In the genomic region with DNA sequence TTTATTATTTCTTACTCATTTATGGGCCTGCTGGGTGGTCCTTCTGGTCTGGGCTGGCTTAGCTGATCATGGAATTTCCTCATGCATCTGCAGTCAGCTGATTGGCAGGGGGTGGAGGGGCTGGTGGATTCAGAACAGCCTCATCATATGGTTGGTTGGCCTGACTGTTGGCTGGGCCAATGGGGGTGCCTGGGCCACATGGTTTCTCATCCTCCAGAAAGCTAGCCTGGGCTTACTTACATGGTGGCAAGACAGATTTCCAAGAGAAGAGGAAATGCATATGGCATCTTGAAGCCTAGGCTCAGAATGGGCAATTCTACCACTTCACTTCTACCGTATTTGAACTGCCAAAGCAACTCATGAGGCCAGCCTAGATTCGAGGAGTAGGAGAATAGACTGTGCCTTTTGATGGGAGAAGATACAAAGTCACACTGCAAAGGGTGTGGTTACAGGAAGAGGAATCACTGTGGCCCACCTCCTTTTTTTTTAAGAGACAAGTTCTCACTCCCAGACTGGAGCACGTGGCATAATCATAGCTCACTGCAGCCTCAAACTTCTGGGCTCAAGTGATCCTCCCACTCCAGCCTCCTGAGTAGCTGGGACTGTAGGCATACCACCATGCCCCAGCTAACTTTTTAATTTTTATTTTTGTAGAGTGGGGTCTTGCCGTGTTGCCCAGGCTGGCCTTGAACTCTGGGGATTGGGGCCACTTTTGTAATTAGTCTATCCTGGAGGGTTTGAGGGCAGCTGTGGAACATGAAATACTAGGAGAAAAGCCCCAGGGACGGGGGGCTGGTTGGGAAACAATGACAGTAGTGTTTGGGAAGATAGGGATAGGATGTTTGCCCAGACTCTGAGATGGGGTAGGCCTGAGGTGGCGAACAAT, we compare ENCODE assay signal across 15 cellular contexts. TPM values are rescaled to one million over a fixed set of nuclear protein-coding genes. Genes with fewer than 3 reads are reported as not detected.
DNase-seq lines count a peak whose midpoint lies in the region; ATAC-seq and TF ChIP-seq lines count a peak whose summit lies in the region.
"Had no signal": no experiment of that assay in that cellular context is flagged by ENCODE, and none has a peak within 500 bp of the region (broad histone marks: within the 10 kb centered on the region; RNA-seq: fewer than 3 reads in every experiment).

No MANE protein-coding gene starts in this region.

- H3K4me3 ChIP-seq in SK-N-SH (ENCODE audit: low read depth in 2 of 2, low read length in 1 of 2) (no peak overlapping the region), adipocyte (ENCODE audit: low read length) (no peak overlapping the region), lung (no peak overlapping the region), tibial artery (no peak overlapping the region), WERI-Rb-1 (ENCODE audit: low read depth, low read length) (no peak overlapping the region)
- H3K4me3 ChIP-seq: MG63 had no signal

- DNase-seq in SK-N-SH (no peak), adipocyte (ENCODE audit: low read depth) (no peak), lung (ENCODE audit: low spot score) (no peak), tibial artery (no peak), WERI-Rb-1 (no peak), GF-D8 (lab: John Stamatoyannopoulos, UW) (no peak)
- DNase-seq: 8988T; activated CD8-positive, alpha-beta memory T cell treated with anti-CD3 and anti-CD28 coated beads, Interleukin-2, amount 10 ng/mL, durations not matched to agents 7 days and 5 days; activated naive CD8-positive, alpha-beta T cell treated with anti-CD3 and anti-CD28 coated beads for 36 hours; effector CD4-positive, alpha-beta T cell; MG63; NCI-H345; stimulated activated naive CD8-positive, alpha-beta T cell treated with anti-CD3 and anti-CD28 coated beads, Interleukin-15, amount 100 ng/mL, for 72 hours had no signal

- H3K4me1 ChIP-seq in SK-N-SH (ENCODE audit: control insufficient read depth in 1 of 2, insufficient read depth in 2 of 2, low read depth in 1 of 2, low read length in 1 of 2) = peaks cover 16 to 36% of the 10 kb centered on the region in 2 experiments; a peak in 3 of 4 replicates
- peaks cover 76% of the 10 kb centered on the region for H3K4me1 ChIP-seq in adipocyte (ENCODE audit: control insufficient read depth, insufficient read depth, low read length)
- H3K4me1 ChIP-seq in lung (ENCODE audit: control insufficient read depth in 2 of 2, insufficient read depth in 2 of 2, low read length in 2 of 2) = peaks cover 4 to 21% of the 10 kb centered on the region in 2 donors
- peaks cover 0 to 52% (median 43%) of the 10 kb centered on the region in 4 donors for H3K4me1 ChIP-seq in tibial artery

- no peaks in the 10 kb centered on the region for H3K79me2 ChIP-seq in SK-N-SH (ENCODE audit: insufficient read depth)

- no peak for TF ChIP-seq RAD21 in SK-N-SH (IDR thresholded peaks at IDR 0.05; ENCODE audit: low read length)

- POLR2A ChIA-PET in SK-N-SH (lab: Yijun Ruan, JAX) = no interaction called here

- ATAC-seq in SK-N-SH treated with all-trans-retinoic acid at 6 μM for 48 hours (no peak), lung (ENCODE audit: insufficient read depth, low FRiP score) (no peak), HG03442 (IDR thresholded peaks at IDR 0.05; ENCODE audit: unreplicated experiment) (no peak)
- ATAC-seq: activated CD8-positive, alpha-beta memory T cell treated with anti-CD3 and anti-CD28 coated beads, Interleukin-2, amount 10 ng/mL, durations not matched to agents 7 days and 5 days; stimulated activated naive CD8-positive, alpha-beta T cell treated with anti-CD3 and anti-CD28 coated beads, Interleukin-15, amount 100 ng/mL, for 72 hours had no signal

- TF ChIP-seq EP300 in SK-N-SH (IDR thresholded peaks at IDR 0.05; ENCODE audit: borderline replicate concordance in 1 of 2, low read depth in 1 of 2, low read length in 1 of 2) = no peak

- intact Hi-C loops in tibial artery (cut with DNase I; ENCODE audit: low total_unique reads) = no loop called here

- no peaks in the 10 kb centered on the region for H3K9me3 ChIP-seq in SK-N-SH
- no peaks in the 10 kb centered on the region for H3K9me3 ChIP-seq in adipocyte (ENCODE audit: control insufficient read depth, low read length)
- H3K9me3 ChIP-seq in lung (ENCODE audit: control insufficient read depth in 2 of 2, insufficient read depth in 1 of 2, low read length in 1 of 2) = no peaks in the 10 kb centered on the region
- H3K9me3 ChIP-seq in tibial artery = no peaks in the 10 kb centered on the region
- H3K9me3 ChIP-seq in WERI-Rb-1 (ENCODE audit: severe bottlenecking) = no peaks in the 10 kb centered on the region
- H3K9me3 ChIP-seq: MG63 had no signal

- peak overlapping the region; percentile 66; the same call in 1 of the 2 replicates for H2AFZ ChIP-seq in SK-N-SH (ENCODE audit: low read depth)

- TF ChIP-seq CTCF in SK-N-SH (IDR thresholded peaks at IDR 0.05) = no peak
- TF ChIP-seq CTCF in lung (IDR thresholded peaks at IDR 0.05; ENCODE audit: control extremely low read depth, extremely low read depth) = no peak
- no peak for TF ChIP-seq CTCF in tibial artery (IDR thresholded peaks at IDR 0.05)
- no peak for TF ChIP-seq CTCF in WERI-Rb-1 (IDR thresholded peaks at IDR 0.05; ENCODE audit: low read depth, low read length)

- CTCF ChIA-PET in SK-N-SH (lab: Yijun Ruan, JAX) = interaction anchor here (1.5 kb wide), 1 partner anchor 9 kb away, joined by 3 read pairs; no protein-coding TSS in a partner anchor

- no peak overlapping the region for H3K4me2 ChIP-seq in SK-N-SH

- no peaks in the 10 kb centered on the region for H4K20me1 ChIP-seq in SK-N-SH (ENCODE audit: insufficient read depth)

- H3K9ac ChIP-seq in SK-N-SH (no peak overlapping the region), adipocyte (ENCODE audit: low read length) (peak overlapping the region; percentile 90)

- no peaks in the 10 kb centered on the region for H3K9me2 ChIP-seq in SK-N-SH

- H3K27me3 ChIP-seq in SK-N-SH (ENCODE audit: insufficient read depth) = no peaks in the 10 kb centered on the region
- no peaks in the 10 kb centered on the region for H3K27me3 ChIP-seq in adipocyte (replicated peaks; ENCODE audit: control insufficient read depth, insufficient read depth, low read length)
- H3K27me3 ChIP-seq in lung (ENCODE audit: control insufficient read depth, insufficient read depth) = no peaks in the 10 kb centered on the region
- H3K27me3 ChIP-seq in tibial artery = no peaks in the 10 kb centered on the region
- no peaks in the 10 kb centered on the region for H3K27me3 ChIP-seq in WERI-Rb-1 (ENCODE audit: insufficient read depth, low read depth, severe bottlenecking)
- H3K27me3 ChIP-seq: MG63 had no signal

- peak overlapping the region in 1 of 2 experiments; percentile 94; a peak in 2 of 4 replicates for H3K27ac ChIP-seq in SK-N-SH (ENCODE audit: low read depth in 2 of 2, low read length in 1 of 2)
- peak overlapping the region; percentile 56 to 68 for H3K27ac ChIP-seq in lung (ENCODE audit: low read depth in 1 of 2, low read length in 1 of 2)
- peak overlapping the region; percentile 72 to 83 for H3K27ac ChIP-seq in tibial artery
- no peak overlapping the region for H3K27ac ChIP-seq in WERI-Rb-1

- WGBS in SK-N-SH (ENCODE audit: low lambda C conversion rate) = 77% methylated on average over 6 of the region's 6 CpGs
- WGBS in lung, 2 donors = 62 to 70% methylated on average over 6 of the region's 6 CpGs

- H3F3A ChIP-seq in SK-N-SH (replicated peaks; ENCODE audit: insufficient read depth) = peaks cover 28% of the 10 kb centered on the region

- H3K36me3 ChIP-seq in SK-N-SH (replicated peaks in 1 of 2; ENCODE audit: control insufficient read depth in 1 of 2, insufficient read depth in 2 of 2, low read length in 1 of 2) (no peaks in the 10 kb centered on the region), adipocyte (ENCODE audit: control insufficient read depth, insufficient read depth, low read length, severe bottlenecking) (no peaks in the 10 kb centered on the region), lung (ENCODE audit: control insufficient read depth in 2 of 2, insufficient read depth in 2 of 2, low read length in 2 of 2) (no peaks in the 10 kb centered on the region), tibial artery (no peaks in the 10 kb centered on the region), WERI-Rb-1 (no peaks in the 10 kb centered on the region)
- H3K36me3 ChIP-seq: MG63 had no signal

TF ChIP-seq in SK-N-SH, 30 proteins besides CTCF, POLR2A, EP300 and RAD21 (continues in another document):
- TF ChIP-seq NRF1 (IDR thresholded peaks at IDR 0.05; ENCODE audit: low read depth, low read length) (no peak), RFX5 (IDR thresholded peaks at IDR 0.05; ENCODE audit: low read length) (no peak), RCOR1 (IDR thresholded peaks at IDR 0.05; ENCODE audit: low read length) (no peak)

TF ChIP-seq in SK-N-SH treated with all-trans-retinoic acid at 6 μM for 48 hours, 23 proteins besides CTCF, POLR2A, EP300 and RAD21 (continues in another document):
- TF ChIP-seq ZNF70 (CRISPR knock-in tag; IDR thresholded peaks at IDR 0.05) (no peak), BACH2 (CRISPR knock-in tag; IDR thresholded peaks at IDR 0.05; ENCODE audit: borderline replicate concordance) (no peak), ZFP3 (CRISPR knock-in tag; IDR thresholded peaks at IDR 0.05) (no peak)
- TF ChIP-seq, protein P1, sequence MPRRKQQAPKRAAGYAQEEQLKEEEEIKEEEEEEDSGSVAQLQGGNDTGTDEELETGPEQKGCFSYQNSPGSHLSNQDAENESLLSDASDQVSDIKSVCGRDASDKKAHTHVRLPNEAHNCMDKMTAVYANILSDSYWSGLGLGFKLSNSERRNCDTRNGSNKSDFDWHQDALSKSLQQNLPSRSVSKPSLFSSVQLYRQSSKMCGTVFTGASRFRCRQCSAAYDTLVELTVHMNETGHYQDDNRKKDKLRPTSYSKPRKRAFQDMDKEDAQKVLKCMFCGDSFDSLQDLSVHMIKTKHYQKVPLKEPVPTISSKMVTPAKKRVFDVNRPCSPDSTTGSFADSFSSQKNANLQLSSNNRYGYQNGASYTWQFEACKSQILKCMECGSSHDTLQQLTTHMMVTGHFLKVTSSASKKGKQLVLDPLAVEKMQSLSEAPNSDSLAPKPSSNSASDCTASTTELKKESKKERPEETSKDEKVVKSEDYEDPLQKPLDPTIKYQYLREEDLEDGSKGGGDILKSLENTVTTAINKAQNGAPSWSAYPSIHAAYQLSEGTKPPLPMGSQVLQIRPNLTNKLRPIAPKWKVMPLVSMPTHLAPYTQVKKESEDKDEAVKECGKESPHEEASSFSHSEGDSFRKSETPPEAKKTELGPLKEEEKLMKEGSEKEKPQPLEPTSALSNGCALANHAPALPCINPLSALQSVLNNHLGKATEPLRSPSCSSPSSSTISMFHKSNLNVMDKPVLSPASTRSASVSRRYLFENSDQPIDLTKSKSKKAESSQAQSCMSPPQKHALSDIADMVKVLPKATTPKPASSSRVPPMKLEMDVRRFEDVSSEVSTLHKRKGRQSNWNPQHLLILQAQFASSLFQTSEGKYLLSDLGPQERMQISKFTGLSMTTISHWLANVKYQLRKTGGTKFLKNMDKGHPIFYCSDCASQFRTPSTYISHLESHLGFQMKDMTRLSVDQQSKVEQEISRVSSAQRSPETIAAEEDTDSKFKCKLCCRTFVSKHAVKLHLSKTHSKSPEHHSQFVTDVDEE (CRISPR knock-in tag; IDR thresholded peaks at IDR 0.05) = no peak

RNA-seq across cellular contexts. Expression of a gene that starts 47.6 kb away (rescaled TPM):
- 6.9 and 7.9 TPM in 2 replicates for polyA plus RNA-seq in SK-N-SH (2012; rRNA removed)
- 7.3 and 8.1 TPM in 2 replicates for polyA plus RNA-seq in SK-N-SH (2012; cell fraction: cytosol; rRNA removed)
- polyA plus RNA-seq in SK-N-SH (2012; cell fraction: nucleus; rRNA removed) = 9.7 and 9.9 TPM in 2 replicates
- 10 to 100 TPM; 15.9 to 20.9 TPM for total RNA-seq in lung
- 10 to 100 TPM in 1 of 2 donors, 1 to 10 TPM in 1; 7.4 to 17.3 TPM for polyA plus RNA-seq in lung
